Comparison of ENCODE assay signal across 19 cellular contexts in genomic region chr5:171541380-171541779, GRCh38.
A peak's percentile ranks its signal among the peaks of the same experiment; 100 is the strongest.
DNase-seq lines count a peak whose midpoint lies in the region; ATAC-seq, FAIRE-seq and TF ChIP-seq lines count a peak whose summit lies in the region.
"Had no signal": no experiment of that assay in that cellular context is flagged by ENCODE, and none has a peak within 500 bp of the region (broad histone marks: within the 10 kb centered on the region; RNA-seq: fewer than 3 reads in every experiment).

No MANE protein-coding gene starts in this region.

- no peaks in the 10 kb centered on the region for H3K9me1 ChIP-seq in K562 (ENCODE audit: control insufficient read depth, insufficient read depth, low read length)

- no peaks in the 10 kb centered on the region for H3F3A ChIP-seq in neural progenitor cell (ENCODE audit: low read depth)

- H3K4me1 ChIP-seq in K562 (replicated peaks in 1 of 2; ENCODE audit: control insufficient read depth in 2 of 2, insufficient read depth in 2 of 2, low read length in 2 of 2) (no peaks in the 10 kb centered on the region), heart right ventricle (peaks cover 0 to 24% (median 0%) of the 10 kb centered on the region in 9 donors), neural progenitor cell (no peaks in the 10 kb centered on the region)
- H3K4me1 ChIP-seq: Caco-2, Peyer's patch had no signal

- H3K27ac ChIP-seq in K562 (ENCODE audit: extremely low read depth, low read depth, low read length) (no peak overlapping the region), heart right ventricle (peak overlapping the region in 3 of 10 donors; percentile 12 to 41 (median 22)), neural progenitor cell (no peak overlapping the region)
- H3K27ac ChIP-seq: Peyer's patch, SJSA1 had no signal

- TF ChIP-seq CTCF in K562 (IDR thresholded peaks at IDR 0.05 in 2 of 3, conservative IDR thresholded peaks at IDR 0.05 in 1 of 3; ENCODE audit: insufficient read depth in 2 of 3, low read depth in 1 of 3, low read length in 3 of 3) = no peak
- TF ChIP-seq CTCF in heart right ventricle (IDR thresholded peaks at IDR 0.05) = no peak
- no peak for TF ChIP-seq CTCF in osteocyte (IDR thresholded peaks at IDR 0.05)
- no peak for TF ChIP-seq CTCF in type B pancreatic cell (conservative IDR thresholded peaks at IDR 0.05)
- no peak for TF ChIP-seq CTCF in neural progenitor cell (IDR thresholded peaks at IDR 0.05)

- DNase-seq in K562 (ENCODE audit: extremely low read depth in 1 of 4, low spot score in 3 of 4) (no peak), heart right ventricle (no peak), osteocyte (ENCODE audit: extremely low spot score, unreplicated experiment) (peak; percentile 71), type B pancreatic cell (ENCODE audit: extremely low spot score, unreplicated experiment) (peak; percentile 54), OCI-M2 (lab: John Stamatoyannopoulos, UW; ENCODE audit: unreplicated experiment) (no peak), neural progenitor cell (ENCODE audit: low spot score) (no peak)
- no peak for DNase-seq in activated CD4-positive, alpha-beta memory T cell treated with anti-CD3 and anti-CD28 coated beads, Interleukin-2, amount 10 ng/mL, durations not matched to agents 7 days and 5 days
- DNase-seq: Caco-2; CD4-positive, CD25-positive, alpha-beta regulatory T cell; DND-41; H9; NCI-H1105; NCI-H2029 treated with DMSO at 0.1 percent for 48 hours; NCI-H226; NCI-H524; NCI-H774; Peyer's patch had no signal

- no peak for FAIRE-seq in K562 (lab: Jason Lieb, UNC)
- FAIRE-seq: GM12878 had no signal

- POLR2A ChIA-PET in K562 (lab: Yijun Ruan, JAX) = interaction anchor here (0.6 kb wide), 1 partner anchor 126 kb away, joined by 3 read pairs; no protein-coding TSS in a partner anchor
- POLR2A ChIA-PET in activated CD4-positive, alpha-beta memory T cell treated with anti-CD3 and anti-CD28 coated beads, Interleukin-2, amount 10 ng/mL, durations not matched to agents 7 days and 5 days (lab: Charles Lee) = no interaction called here

- BruUV-seq in K562 (replicated peaks; lab: Mats Ljungman, UMichigan) = no TSS peak

- in situ Hi-C loops in K562 (cut with MboI) = no loop called here

- no peak for TF ChIP-seq RAD21 in K562 (CRISPR knock-in tag; conservative IDR thresholded peaks at IDR 0.05 in 1 of 2, IDR thresholded peaks at IDR 0.05 in 1 of 2)

- H3K36me3 Mint-ChIP-seq in osteocyte (ENCODE audit: unreplicated experiment) = no peaks in the 10 kb centered on the region
- no peaks in the 10 kb centered on the region for H3K36me3 Mint-ChIP-seq in type B pancreatic cell
- H3K36me3 Mint-ChIP-seq in neural progenitor cell = no peaks in the 10 kb centered on the region
- H3K36me3 Mint-ChIP-seq in activated CD4-positive, alpha-beta memory T cell treated with anti-CD3 and anti-CD28 coated beads, Interleukin-2, amount 10 ng/mL, durations not matched to agents 7 days and 5 days (ENCODE audit: low read depth) = no peaks in the 10 kb centered on the region
- H3K36me3 Mint-ChIP-seq: CD4-positive, CD25-positive, alpha-beta regulatory T cell had no signal

- no peak for TF ChIP-seq EP300 in K562 (IDR thresholded peaks at IDR 0.05; ENCODE audit: low read length)

- no peaks in the 10 kb centered on the region for H3K79me2 ChIP-seq in K562 (ENCODE audit: control insufficient read depth, insufficient read depth, low read length)
- no peaks in the 10 kb centered on the region for H3K79me2 ChIP-seq in neural progenitor cell (ENCODE audit: low read depth)

- H3K4me1 Mint-ChIP-seq in osteocyte (ENCODE audit: unreplicated experiment) (peaks cover 2% of the 10 kb centered on the region), type B pancreatic cell (ENCODE audit: unreplicated experiment) (peaks cover 16% of the 10 kb centered on the region), neural progenitor cell (peaks cover 24% of the 10 kb centered on the region)
- no peaks in the 10 kb centered on the region for H3K4me1 Mint-ChIP-seq in activated CD4-positive, alpha-beta memory T cell treated with anti-CD3 and anti-CD28 coated beads, Interleukin-2, amount 10 ng/mL, durations not matched to agents 7 days and 5 days
- H3K4me1 Mint-ChIP-seq: CD4-positive, CD25-positive, alpha-beta regulatory T cell had no signal

- ATAC-seq in K562 = peak; percentile 22; the same call in 1 of the 3 replicates
- peak in 5 of 8 donors; percentile 5 to 43 (median 12) for ATAC-seq in heart right ventricle
- ATAC-seq: GM12878 had no signal

- H3K9me3 ChIP-seq in K562 (replicated peaks; ENCODE audit: control insufficient read depth, insufficient read depth, low read depth, low read length) (no peaks in the 10 kb centered on the region), heart right ventricle (no peaks in the 10 kb centered on the region), neural progenitor cell (ENCODE audit: low read depth) (no peaks in the 10 kb centered on the region)
- H3K9me3 ChIP-seq: Caco-2, Peyer's patch, SJSA1 had no signal

- no peak overlapping the region for H2AFZ ChIP-seq in K562 (ENCODE audit: low read depth, low read length)
- no peak overlapping the region for H2AFZ ChIP-seq in neural progenitor cell (replicated peaks)

- H3K27me3 Mint-ChIP-seq in osteocyte (ENCODE audit: unreplicated experiment) (peaks cover 3% of the 10 kb centered on the region), type B pancreatic cell (peaks cover 9% of the 10 kb centered on the region), neural progenitor cell (ENCODE audit: insufficient read depth, low read depth) (peaks cover 7% of the 10 kb centered on the region)
- peaks cover 4% of the 10 kb centered on the region for H3K27me3 Mint-ChIP-seq in activated CD4-positive, alpha-beta memory T cell treated with anti-CD3 and anti-CD28 coated beads, Interleukin-2, amount 10 ng/mL, durations not matched to agents 7 days and 5 days

- intact Hi-C loops in K562 (cut with micrococcal nuclease) (no loop called here), heart right ventricle (cut with DNase I) (no loop called here)

- H3K27ac Mint-ChIP-seq in osteocyte (ENCODE audit: unreplicated experiment) (no peak overlapping the region), type B pancreatic cell (no peak overlapping the region), neural progenitor cell (no peak overlapping the region)
- no peak overlapping the region for H3K27ac Mint-ChIP-seq in activated CD4-positive, alpha-beta memory T cell treated with anti-CD3 and anti-CD28 coated beads, Interleukin-2, amount 10 ng/mL, durations not matched to agents 7 days and 5 days
- H3K27ac Mint-ChIP-seq: CD4-positive, CD25-positive, alpha-beta regulatory T cell; H9 had no signal

- no peak overlapping the region for H3K4me2 ChIP-seq in K562 (ENCODE audit: insufficient read depth, low read length)
- H3K4me2 ChIP-seq in neural progenitor cell = no peak overlapping the region

- H3K9ac ChIP-seq in K562 (ENCODE audit: insufficient read depth in 1 of 2, low read depth in 2 of 2, low read length in 2 of 2) (no peak overlapping the region; a peak in 1 of 4 replicates), neural progenitor cell (no peak overlapping the region)

- H3K4me3 ChIP-seq in K562 (no peak overlapping the region), heart right ventricle (no peak overlapping the region), neural progenitor cell (no peak overlapping the region)
- H3K4me3 ChIP-seq: GM12878, Peyer's patch, SJSA1 had no signal

- TF ChIP-seq POLR2A in K562 (conservative IDR thresholded peaks at IDR 0.05) = no peak

- CTCF ChIA-PET in K562 (lab: Yijun Ruan, JAX; ENCODE audit: low intra/inter-chr PET ratio) = no interaction called here
- CTCF ChIA-PET in activated CD4-positive, alpha-beta memory T cell treated with anti-CD3 and anti-CD28 coated beads, Interleukin-2, amount 10 ng/mL, durations not matched to agents 7 days and 5 days (lab: Charles Lee) = no interaction called here

- H3K4me3 Mint-ChIP-seq in osteocyte (ENCODE audit: unreplicated experiment) (no peak overlapping the region), type B pancreatic cell (no peak overlapping the region), neural progenitor cell (no peak overlapping the region)
- H3K4me3 Mint-ChIP-seq in activated CD4-positive, alpha-beta memory T cell treated with anti-CD3 and anti-CD28 coated beads, Interleukin-2, amount 10 ng/mL, durations not matched to agents 7 days and 5 days = no peak overlapping the region
- H3K4me3 Mint-ChIP-seq: CD4-positive, CD25-positive, alpha-beta regulatory T cell; H9 had no signal

- H4K20me1 ChIP-seq in K562 (replicated peaks; ENCODE audit: control insufficient read depth, insufficient read depth, low read length) (no peaks in the 10 kb centered on the region; the same call in 1 of the 2 replicates), neural progenitor cell (ENCODE audit: low read depth) (no peaks in the 10 kb centered on the region)

- H3K36me3 ChIP-seq in K562 (ENCODE audit: control insufficient read depth, insufficient read depth, low read length) (no peaks in the 10 kb centered on the region), heart right ventricle (no peaks in the 10 kb centered on the region), neural progenitor cell (no peaks in the 10 kb centered on the region)
- H3K36me3 ChIP-seq: Peyer's patch, SJSA1 had no signal

- 16% methylated on average over 12 of the region's 12 CpGs for WGBS in K562 (ENCODE audit: insufficient coverage, low coverage, missing lambda C conversion rate)
- WGBS in heart right ventricle, 2 donors = 87 to 91% methylated on average over 12 of the region's 12 CpGs

- no peaks in the 10 kb centered on the region for H3K9me3 Mint-ChIP-seq in osteocyte (ENCODE audit: unreplicated experiment)
- H3K9me3 Mint-ChIP-seq in type B pancreatic cell = peaks cover 5% of the 10 kb centered on the region
- H3K9me3 Mint-ChIP-seq in neural progenitor cell = no peaks in the 10 kb centered on the region
- no peaks in the 10 kb centered on the region for H3K9me3 Mint-ChIP-seq in activated CD4-positive, alpha-beta memory T cell treated with anti-CD3 and anti-CD28 coated beads, Interleukin-2, amount 10 ng/mL, durations not matched to agents 7 days and 5 days
- H3K9me3 Mint-ChIP-seq: CD4-positive, CD25-positive, alpha-beta regulatory T cell; H9 had no signal

- H3K27me3 ChIP-seq in K562 (ENCODE audit: control insufficient read depth in 2 of 2, insufficient read depth in 2 of 2, low read length in 2 of 2) = peaks cover 26 to 76% of the 10 kb centered on the region in 2 experiments
- H3K27me3 ChIP-seq in heart right ventricle = no peaks in the 10 kb centered on the region
- no peaks in the 10 kb centered on the region for H3K27me3 ChIP-seq in neural progenitor cell
- H3K27me3 ChIP-seq: Peyer's patch, SJSA1 had no signal

Comparison
In these comparisons a context has a peak if more than half of its experiments do, and no peak if none do; other contexts are left out.
1. DNase-seq: peak in osteocyte (single experiment) and type B pancreatic cell (single experiment); none in K562 (0 of 4), heart right ventricle (0 of 2), OCI-M2 (single experiment), neural progenitor cell (single experiment) and activated CD4-positive, alpha-beta memory T cell treated with anti-CD3 and anti-CD28 coated beads, Interleukin-2, amount 10 ng/mL, durations not matched to agents 7 days and 5 days (single experiment).